8 cellular contexts compared by ENCODE assay signal in genomic region chr5:52948418-52949076, GRCh38. TPM values are rescaled to one million over a fixed set of nuclear protein-coding genes. Genes with fewer than 3 reads are reported as not detected.
A peak's percentile ranks its signal among the peaks of the same experiment; 100 is the strongest.
DNase-seq lines count a peak whose midpoint lies in the region; ATAC-seq, FAIRE-seq and TF ChIP-seq lines count a peak whose summit lies in the region.

No MANE protein-coding gene starts in this region.

- no peak overlapping the region for H2AK5ac ChIP-seq in H1 (ENCODE audit: low read depth, low read length)

- no peaks in the 10 kb centered on the region for H3K9me3 ChIP-seq in CD8-positive, alpha-beta memory T cell (ENCODE audit: low read length)
- H3K9me3 ChIP-seq in H1 (ENCODE audit: insufficient read depth in 2 of 2, low read depth in 1 of 2, low read length in 1 of 2), result no peaks in the 10 kb centered on the region
- H3K9me3 ChIP-seq in mucosa of descending colon, result no peaks in the 10 kb centered on the region

- H3K4me1 Mint-ChIP-seq in CD8-positive, alpha-beta memory T cell, result peaks cover 14 to 25% (median 23%) of the 10 kb centered on the region in 3 donors
- peaks cover 25% of the 10 kb centered on the region for H3K4me1 Mint-ChIP-seq in activated CD4-positive, alpha-beta memory T cell treated with anti-CD3 and anti-CD28 coated beads, Interleukin-2, amount 10 ng/mL, durations not matched to agents 7 days and 5 days
- H3K4me1 Mint-ChIP-seq in stimulated activated naive B cell treated with anti-CD40 and anti-IgM and Interleukin-4, amounts not matched to agents 10 μg/mL and 1 μg/mL and 100 μg/mL, for 72 hours, result peaks cover 5 to 8% of the 10 kb centered on the region in 2 donors

- H3K27ac ChIP-seq in CD8-positive, alpha-beta memory T cell (ENCODE audit: low read depth, low read length), result no peak overlapping the region
- no peak overlapping the region for H3K27ac ChIP-seq in H1 (ENCODE audit: low read depth, low read length)

- H3K14ac ChIP-seq in H1 (ENCODE audit: insufficient read length), result no peak overlapping the region

- peak; percentile 90 to 94 for TF ChIP-seq RAD21 in H1 (IDR thresholded peaks at IDR 0.05 in 1 of 2, conservative IDR thresholded peaks at IDR 0.05 in 1 of 2; ENCODE audit: low read depth in 2 of 2, low read length in 2 of 2)

- peak overlapping the region in 2 of 8 donors; percentile 15 to 41 for H3K27ac Mint-ChIP-seq in CD8-positive, alpha-beta memory T cell
- peak overlapping the region; percentile 2 for H3K27ac Mint-ChIP-seq in activated CD4-positive, alpha-beta memory T cell treated with anti-CD3 and anti-CD28 coated beads, Interleukin-2, amount 10 ng/mL, durations not matched to agents 7 days and 5 days
- no peak overlapping the region for H3K27ac Mint-ChIP-seq in stimulated activated naive B cell treated with anti-CD40 and anti-IgM and Interleukin-4, amounts not matched to agents 10 μg/mL and 1 μg/mL and 100 μg/mL, for 72 hours

- no peak overlapping the region for H2BK5ac ChIP-seq in H1 (ENCODE audit: low read depth, low read length)

- H2AFZ ChIP-seq in H1 (ENCODE audit: low read length), result 0 out of 2 replicates have a peak overlapping the region, but pooled peaks have one; percentile 52

- no peaks in the 10 kb centered on the region for H3K36me3 ChIP-seq in CD8-positive, alpha-beta memory T cell (ENCODE audit: insufficient read depth, low read length)
- H3K36me3 ChIP-seq in H1 (ENCODE audit: control insufficient read depth in 2 of 4, insufficient read depth in 4 of 4, low read length in 3 of 4) (no peaks in the 10 kb centered on the region), mucosa of descending colon (ENCODE audit: low read depth) (no peaks in the 10 kb centered on the region)

- no peak overlapping the region for H2BK12ac ChIP-seq in H1 (ENCODE audit: low read depth, low read length)

- no peak overlapping the region for H3K4ac ChIP-seq in H1 (replicated peaks; ENCODE audit: insufficient read length, low read depth, low read length)

- TF ChIP-seq CTCF in H1 (IDR thresholded peaks at IDR 0.05; ENCODE audit: control extremely low read depth in 1 of 3, insufficient read depth in 1 of 3, low read depth in 1 of 3, low read length in 3 of 3), result peak in 2 of 3 experiments; percentile 73 to 78; a peak in 3 of 4 replicates
- peak; percentile 61 for TF ChIP-seq CTCF in mucosa of descending colon (IDR thresholded peaks at IDR 0.05)

- no peaks in the 10 kb centered on the region for H3K79me2 ChIP-seq in H1 (ENCODE audit: control insufficient read depth in 1 of 2, insufficient read depth in 2 of 2, low read length in 2 of 2)

- no peaks in the 10 kb centered on the region for H3K79me1 ChIP-seq in H1 (ENCODE audit: low read depth, low read length)

- H3K9me3 Mint-ChIP-seq in CD8-positive, alpha-beta memory T cell, result no peaks in the 10 kb centered on the region
- no peaks in the 10 kb centered on the region for H3K9me3 Mint-ChIP-seq in activated CD4-positive, alpha-beta memory T cell treated with anti-CD3 and anti-CD28 coated beads, Interleukin-2, amount 10 ng/mL, durations not matched to agents 7 days and 5 days
- H3K9me3 Mint-ChIP-seq in stimulated activated naive B cell treated with anti-CD40 and anti-IgM and Interleukin-4, amounts not matched to agents 10 μg/mL and 1 μg/mL and 100 μg/mL, for 72 hours, result no peaks in the 10 kb centered on the region

- no peak overlapping the region for H4K5ac ChIP-seq in H1 (ENCODE audit: insufficient read length, low read depth, low read length)

- no peak overlapping the region for H3K56ac ChIP-seq in H1 (replicated peaks; ENCODE audit: insufficient read length, low read depth, low read length)

- intact Hi-C loops in mucosa of descending colon (cut with DNase I, micrococcal nuclease), result loop anchor here in 1 of 2 donors (1.0 kb wide), 1 partner anchor 148 kb away; no protein-coding TSS in a partner anchor

- no peaks in the 10 kb centered on the region for H4K20me1 ChIP-seq in H1 (replicated peaks in 1 of 2; ENCODE audit: control insufficient read depth in 1 of 2, insufficient read depth in 2 of 2, low read length in 2 of 2)

- H3K27me3 Mint-ChIP-seq in CD8-positive, alpha-beta memory T cell, result peaks cover 0 to 4% of the 10 kb centered on the region in 2 donors
- H3K27me3 Mint-ChIP-seq in activated CD4-positive, alpha-beta memory T cell treated with anti-CD3 and anti-CD28 coated beads, Interleukin-2, amount 10 ng/mL, durations not matched to agents 7 days and 5 days, result peaks cover 2% of the 10 kb centered on the region
- peaks cover 0 to 4% of the 10 kb centered on the region in 2 donors for H3K27me3 Mint-ChIP-seq in stimulated activated naive B cell treated with anti-CD40 and anti-IgM and Interleukin-4, amounts not matched to agents 10 μg/mL and 1 μg/mL and 100 μg/mL, for 72 hours

- H3K23me2 ChIP-seq in H1 (ENCODE audit: low read depth, low read length), result no peaks in the 10 kb centered on the region

- peak; percentile 73 for FAIRE-seq in H1 (lab: Jason Lieb, UNC)

- no peak overlapping the region for H3K4me3 Mint-ChIP-seq in CD8-positive, alpha-beta memory T cell
- no peak overlapping the region for H3K4me3 Mint-ChIP-seq in activated CD4-positive, alpha-beta memory T cell treated with anti-CD3 and anti-CD28 coated beads, Interleukin-2, amount 10 ng/mL, durations not matched to agents 7 days and 5 days
- H3K4me3 Mint-ChIP-seq in stimulated activated naive B cell treated with anti-CD40 and anti-IgM and Interleukin-4, amounts not matched to agents 10 μg/mL and 1 μg/mL and 100 μg/mL, for 72 hours, result no peak overlapping the region

- peaks cover 3% of the 10 kb centered on the region for H3K4me1 ChIP-seq in CD8-positive, alpha-beta memory T cell (ENCODE audit: insufficient read depth, low read length)
- no peaks in the 10 kb centered on the region for H3K4me1 ChIP-seq in H1 (replicated peaks in 1 of 4; ENCODE audit: control insufficient read depth in 3 of 4, insufficient read depth in 4 of 4, low read length in 3 of 4)
- H3K4me1 ChIP-seq in mucosa of descending colon (ENCODE audit: low read depth), result no peaks in the 10 kb centered on the region

- no peak overlapping the region for H3K9ac ChIP-seq in H1 (replicated peaks in 1 of 4; ENCODE audit: extremely low read depth in 1 of 4, low read depth in 3 of 4, low read length in 3 of 4)

- peak; percentile 100 for ATAC-seq in GM19372 (IDR thresholded peaks at IDR 0.05; ENCODE audit: low read depth, unreplicated experiment)
- peak; percentile 98 for ATAC-seq in HG03439 (IDR thresholded peaks at IDR 0.05; ENCODE audit: unreplicated experiment)
- ATAC-seq in mucosa of descending colon, result peak; percentile 99
- ATAC-seq in stimulated activated naive B cell treated with anti-CD40 and anti-IgM and Interleukin-4, amounts not matched to agents 10 μg/mL and 1 μg/mL and 100 μg/mL, for 72 hours (replicated peaks), result peak; percentile 98

- no peak overlapping the region for H3K4me2 ChIP-seq in H1 (ENCODE audit: insufficient read depth in 1 of 2, low read depth in 2 of 2, low read length in 2 of 2)

- no peak overlapping the region for H3K4me3 ChIP-seq in CD8-positive, alpha-beta memory T cell (ENCODE audit: low read length)
- H3K4me3 ChIP-seq in H1 (ENCODE audit: extremely low read depth in 1 of 4, insufficient read depth in 2 of 4, low read depth in 3 of 4, low read length in 4 of 4), result no peak overlapping the region
- no peak overlapping the region for H3K4me3 ChIP-seq in mucosa of descending colon

- H3K23ac ChIP-seq in H1 (ENCODE audit: insufficient read length), result no peak overlapping the region

- no peak overlapping the region for H2BK20ac ChIP-seq in H1 (ENCODE audit: low read length)

- 25% methylated on average over 1 of the region's 1 CpG; no CpG with 5 or more reads in 1 of the 2 experiments for WGBS in H1 (ENCODE audit: extremely low coverage in 1 of 2, insufficient coverage in 1 of 2, insufficient read length in 1 of 2, insufficient replicate concordance in 2 of 2, low coverage in 1 of 2, low lambda C conversion rate in 2 of 2, missing lambda C conversion rate in 1 of 2), 2 experiments

- DNase-seq in CD8-positive, alpha-beta memory T cell, result peak; percentile 19 to 73 (median 58)
- DNase-seq in NCI-H69 (lab: John Stamatoyannopoulos, UW) (peak; percentile 73), H1 (ENCODE audit: low read depth in 1 of 2, low spot score in 2 of 2) (no peak), mucosa of descending colon (peak in 1 of 3 donors; percentile 86)
- peak; percentile 78 for DNase-seq in activated CD4-positive, alpha-beta memory T cell treated with anti-CD3 and anti-CD28 coated beads, Interleukin-2, amount 10 ng/mL, durations not matched to agents 7 days and 5 days
- peak; percentile 18 for DNase-seq in stimulated activated naive B cell treated with anti-CD40 and anti-IgM and Interleukin-4, amounts not matched to agents 10 μg/mL and 1 μg/mL and 100 μg/mL, for 72 hours

- CTCF ChIA-PET in CD8-positive, alpha-beta memory T cell (lab: Charles Lee), result interaction anchor here (0.7 to 3.1 kb wide), 13 partner anchors 8 to 1281 kb away, joined by 3 to 24 read pairs (median 6); partner anchors contain the start of genes ITGA2 and MOCS2
- CTCF ChIA-PET in activated CD4-positive, alpha-beta memory T cell treated with anti-CD3 and anti-CD28 coated beads, Interleukin-2, amount 10 ng/mL, durations not matched to agents 7 days and 5 days (lab: Charles Lee), result interaction anchor here (0.6 to 8.3 kb wide), 33 partner anchors 10 to 538 kb away, joined by 3 to 133 read pairs (median 4); partner anchors contain the start of genes ITGA2 and MOCS2
- CTCF ChIA-PET in H1 (lab: Charles Lee; ENCODE audit: partially characterized antibody), result interaction anchor here (0.6 to 5.3 kb wide), 51 partner anchors 9 to 484 kb away, joined by 3 to 72 read pairs (median 5); partner anchors contain the start of genes ITGA2 and MOCS2

- no peak for TF ChIP-seq EP300 in H1 (IDR thresholded peaks at IDR 0.05; ENCODE audit: borderline replicate concordance in 1 of 2, low read depth in 2 of 2, low read length in 2 of 2)

- peaks cover 0 to 9% (median 0%) of the 10 kb centered on the region in 3 donors for H3K36me3 Mint-ChIP-seq in CD8-positive, alpha-beta memory T cell
- H3K36me3 Mint-ChIP-seq in activated CD4-positive, alpha-beta memory T cell treated with anti-CD3 and anti-CD28 coated beads, Interleukin-2, amount 10 ng/mL, durations not matched to agents 7 days and 5 days (ENCODE audit: low read depth), result no peaks in the 10 kb centered on the region
- H3K36me3 Mint-ChIP-seq in stimulated activated naive B cell treated with anti-CD40 and anti-IgM and Interleukin-4, amounts not matched to agents 10 μg/mL and 1 μg/mL and 100 μg/mL, for 72 hours, result no peaks in the 10 kb centered on the region

- H2BK15ac ChIP-seq in H1 (ENCODE audit: low read length), result no peak overlapping the region

- POLR2A ChIA-PET in CD8-positive, alpha-beta memory T cell (lab: Charles Lee), result no interaction called here
- POLR2A ChIA-PET in activated CD4-positive, alpha-beta memory T cell treated with anti-CD3 and anti-CD28 coated beads, Interleukin-2, amount 10 ng/mL, durations not matched to agents 7 days and 5 days (lab: Charles Lee), result interaction anchor here (0.8 to 3.5 kb wide), 9 partner anchors 40 to 161 kb away, joined by 3 to 19 read pairs (median 6); partner anchors contain the start of gene ITGA2
- POLR2A ChIA-PET in H1 (lab: Charles Lee; ENCODE audit: partially characterized antibody), result no interaction called here

- no peaks in the 10 kb centered on the region for H3K27me3 ChIP-seq in CD8-positive, alpha-beta memory T cell (ENCODE audit: insufficient read depth, low read length, poor library complexity, severe bottlenecking)
- no peaks in the 10 kb centered on the region for H3K27me3 ChIP-seq in H1 (replicated peaks in 1 of 4; ENCODE audit: control insufficient read depth in 3 of 4, extremely low read depth in 1 of 4, insufficient read depth in 3 of 4, low read length in 3 of 4)

- H4K91ac ChIP-seq in H1 (replicated peaks; ENCODE audit: insufficient read length, low read length), result no peak overlapping the region

- no peak overlapping the region for H3K18ac ChIP-seq in H1 (ENCODE audit: extremely low read depth, low read length)

- H4K8ac ChIP-seq in H1 (ENCODE audit: extremely low read depth, insufficient read depth, low read length), result no peak overlapping the region

- TF ChIP-seq POLR2A in H1 (IDR thresholded peaks at IDR 0.05; ENCODE audit: control extremely low read depth in 1 of 2, low read depth in 2 of 2, low read length in 2 of 2), result no peak

- H2BK120ac ChIP-seq in H1 (replicated peaks; ENCODE audit: low read depth, low read length), result no peak overlapping the region

RNA-seq across cellular contexts. Expression of gene ITGA2, which starts 40.6 kb away (rescaled TPM):
- total RNA-seq in CD8-positive, alpha-beta memory T cell, result 1 to 10 TPM; 2.7 to 2.8 TPM
- polyA plus RNA-seq in CD8-positive, alpha-beta memory T cell, result 0.51 TPM
- 10 to 100 TPM; 10.2 to 11.2 TPM for total RNA-seq in activated CD4-positive, alpha-beta memory T cell treated with anti-CD3 and anti-CD28 coated beads, Interleukin-2, amount 10 ng/mL, durations not matched to agents 7 days and 5 days
- 7.2 and 7.7 TPM in 2 replicates for total RNA-seq in H1 (2021; fragmentation: NEBNext Ultra II Directional; extraction: Animal tissue kit (Norgen Biotek cat#: 25700))
- 1.0 and 1.4 TPM in 2 replicates for polyA plus RNA-seq in H1 (2011; rRNA removed)
- 1.8 TPM for polyA plus RNA-seq in H1 (2011; cell fraction: cytosol; rRNA removed)
- 2.1 TPM for polyA plus RNA-seq in H1 (2011; cell fraction: nucleus; rRNA removed)
- polyA plus RNA-seq in H1 (2012, experiment 1 of 2), result 1.7 to 3.6 TPM (median 2.8 TPM) in 4 replicates
- polyA plus RNA-seq in H1 (2012, experiment 2 of 2), result 0.25 TPM
- 7.3 TPM for polyA plus RNA-seq in H1 (2013, experiment 1 of 2)
- 6.1 TPM for polyA plus RNA-seq in H1 (2013, experiment 2 of 2)
- 7.4 and 13.3 TPM in 2 replicates for polyA minus RNA-seq in H1 (2011; rRNA and poly(A)+ RNA removed)
- polyA minus RNA-seq in H1 (2011; cell fraction: cytosol; rRNA and poly(A)+ RNA removed), result 4.0 TPM
- polyA minus RNA-seq in H1 (2011; cell fraction: nucleus; rRNA and poly(A)+ RNA removed), result 7.5 TPM
- total RNA-seq in mucosa of descending colon, result 10 to 100 TPM in 2 of 3 donors, 1 to 10 TPM in 1; 8.0 to 20.3 (median 17.6) TPM

Comparison
In these comparisons a context has a peak if more than half of its experiments do, and no peak if none do; other contexts are left out.
1. DNase-seq: peak in CD8-positive, alpha-beta memory T cell (5 of 5), NCI-H69 (single experiment), activated CD4-positive, alpha-beta memory T cell treated with anti-CD3 and anti-CD28 coated beads, Interleukin-2, amount 10 ng/mL, durations not matched to agents 7 days and 5 days (single experiment) and stimulated activated naive B cell treated with anti-CD40 and anti-IgM and Interleukin-4, amounts not matched to agents 10 μg/mL and 1 μg/mL and 100 μg/mL, for 72 hours (single experiment); none in H1 (0 of 2).
2. Peak in every context shown above with its lines, with median percentiles within 50 percentile points of each other: ATAC-seq.